ENCODE assay signal across 3 cellular contexts in the genomic region with DNA sequence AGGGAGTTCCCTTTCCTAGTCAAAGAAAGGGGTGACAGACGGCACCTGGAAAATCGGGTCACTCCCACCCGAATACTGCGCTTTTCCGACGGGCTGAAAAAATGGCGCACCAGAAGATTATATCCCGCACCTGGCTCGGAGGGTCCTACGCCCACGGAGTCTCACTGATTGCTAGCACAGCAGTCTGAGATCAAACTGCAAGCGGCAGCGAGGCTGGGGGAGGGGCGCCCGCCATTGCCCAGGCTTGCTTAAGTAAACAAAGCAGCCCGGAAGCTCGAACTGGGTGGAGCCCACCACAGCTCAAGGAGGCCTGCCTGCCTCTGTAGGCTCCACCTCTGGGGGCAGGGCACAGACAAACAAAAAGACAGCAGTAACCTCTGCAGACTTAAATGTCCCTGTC. TPM values are rescaled to one million over a fixed set of nuclear protein-coding genes. Genes with fewer than 3 reads are reported as not detected.
"Had no signal": no experiment of that assay in that cellular context is flagged by ENCODE, and none has a peak within 500 bp of the region (broad histone marks: within the 10 kb centered on the region; RNA-seq: fewer than 3 reads in every experiment).

No MANE protein-coding gene starts in this region.

RNA-seq across cellular contexts. Expression of a gene that starts 41.1 kb away (rescaled TPM):
- total RNA-seq: OCI-LY7, PC-3, SJSA1 had no signal
